13 cellular contexts compared by ENCODE assay signal in genomic region chr3:155704771-155705559, GRCh38. TPM values are rescaled to one million over a fixed set of nuclear protein-coding genes. Genes with fewer than 3 reads are reported as not detected.
DNase-seq lines count a peak whose midpoint lies in the region; ATAC-seq, FAIRE-seq and TF ChIP-seq lines count a peak whose summit lies in the region.
"Had no signal": no experiment of that assay in that cellular context is flagged by ENCODE, and none has a peak within 500 bp of the region (broad histone marks: within the 10 kb centered on the region; RNA-seq: fewer than 3 reads in every experiment).

No MANE protein-coding gene starts in this region.

- H3K9me3 ChIP-seq in heart left ventricle (no peaks in the 10 kb centered on the region), pancreas (no peaks in the 10 kb centered on the region)

- BruUV-seq in Calu3 (replicated peaks; lab: Mats Ljungman, UMichigan): no TSS peak

- FAIRE-seq in pancreas (lab: Jason Lieb, UNC): no peak

- CTCF ChIA-PET in Calu3 (lab: Charles Lee): interaction anchor here (0.8 to 4.3 kb wide), 5 partner anchors 10 to 349 kb away, joined by 3 to 82 read pairs (median 4); partner anchors contain the start of gene C3orf33

- H3K27ac Mint-ChIP-seq in Calu3 (ENCODE audit: unreplicated experiment): peak overlapping the region; percentile 97
- H3K27ac Mint-ChIP-seq: natural killer cell had no signal

- H3K27me3 ChIP-seq in heart left ventricle: no peaks in the 10 kb centered on the region
- H3K27me3 ChIP-seq in pancreas: no peaks in the 10 kb centered on the region

- H3K36me3 Mint-ChIP-seq in Calu3 (ENCODE audit: insufficient read depth, unreplicated experiment): no peaks in the 10 kb centered on the region
- H3K36me3 Mint-ChIP-seq: natural killer cell had no signal

- TF ChIP-seq CTCF in Calu3 (IDR thresholded peaks at IDR 0.05; ENCODE audit: unreplicated experiment) (no peak), astrocyte of the cerebellum (IDR thresholded peaks at IDR 0.05; ENCODE audit: low read depth, low read length, missing control alignments) (no peak), heart left ventricle (IDR thresholded peaks at IDR 0.05) (no peak), pancreas (IDR thresholded peaks at IDR 0.05) (no peak)

- 56 to 71% (median 63%) methylated on average over 4 of the region's 4 CpGs for WGBS in heart left ventricle, 4 donors
- 45% methylated on average over 4 of the region's 4 CpGs for WGBS in pancreas, 2 donors

- H3K36me3 ChIP-seq in heart left ventricle: no peaks in the 10 kb centered on the region
- H3K36me3 ChIP-seq in pancreas: no peaks in the 10 kb centered on the region

- no peak overlapping the region for H3K4me3 Mint-ChIP-seq in Calu3 (ENCODE audit: low read depth, unreplicated experiment)
- H3K4me3 Mint-ChIP-seq: natural killer cell had no signal

- peaks cover 0 to 5% (median 0%) of the 10 kb centered on the region in 12 donors for H3K4me1 ChIP-seq in heart left ventricle
- no peaks in the 10 kb centered on the region for H3K4me1 ChIP-seq in pancreas

- intact Hi-C loops in Calu3 (cut with micrococcal nuclease; ENCODE audit: unreplicated experiment) (loop anchor here (2.0 to 10.0 kb wide), 2 partner anchors 32 to 750 kb away; no protein-coding TSS in a partner anchor), heart left ventricle (cut with DNase I) (loop anchor here (2.0 to 10.0 kb wide), 9 partner anchors 320 to 1370 kb away; no protein-coding TSS in a partner anchor), pancreas (cut with DNase I) (loop anchor here in 1 of 3 donors (10.0 kb wide), 2 partner anchors 320 to 350 kb away; no protein-coding TSS in a partner anchor)

- no peaks in the 10 kb centered on the region for H3K27me3 Mint-ChIP-seq in Calu3 (ENCODE audit: unreplicated experiment)

- H3K4me3 ChIP-seq in astrocyte of the cerebellum (ENCODE audit: low read depth, low read length) (no peak overlapping the region), heart left ventricle (no peak overlapping the region), pancreas (no peak overlapping the region)
- H3K4me3 ChIP-seq: smooth muscle cell had no signal

- H3K4me1 Mint-ChIP-seq in Calu3 (ENCODE audit: low read depth, unreplicated experiment): peaks cover 27% of the 10 kb centered on the region
- H3K4me1 Mint-ChIP-seq: natural killer cell had no signal

- ATAC-seq in heart left ventricle: peak in 3 of 4 donors; percentile 53 to 56 (median 56)
- peak; percentile 60 to 81 (median 74) for ATAC-seq in pancreas
- ATAC-seq: natural killer cell had no signal

- no peaks in the 10 kb centered on the region for H3K9me3 Mint-ChIP-seq in Calu3 (ENCODE audit: low read depth, unreplicated experiment)
- H3K9me3 Mint-ChIP-seq: natural killer cell had no signal

- TF ChIP-seq POLR2A in heart left ventricle (IDR thresholded peaks at IDR 0.05): no peak

- H3K27ac ChIP-seq in heart left ventricle (peak overlapping the region in 6 of 12 donors; percentile 17 to 59 (median 48)), pancreas (peak overlapping the region; percentile 50 to 64 (median 61))

- DNase-seq in Calu3 (peak; percentile 46), astrocyte of the cerebellum (ENCODE audit: low read depth) (peak; percentile 56), heart left ventricle (no peak), pancreas (peak in 2 of 6 donors; percentile 9 to 22), NCI-H82 treated with DMSO at 0.1 percent for 48 hours (lab: John Stamatoyannopoulos, UW; ENCODE audit: unreplicated experiment) (no peak), D341Med (ENCODE audit: low spot score) (no peak), NCI-H1105 (lab: John Stamatoyannopoulos, UW) (no peak), NCI-H2227 treated with DMSO at 0.1 percent for 48 hours (lab: John Stamatoyannopoulos, UW) (no peak)
- DNase-seq: ACHN, natural killer cell, NCI-H146, NCI-H774 had no signal

- in situ Hi-C loops in astrocyte of the cerebellum (cut with HindIII; ENCODE audit: low sequenced_read_pairs): loop anchor here (10.0 kb wide), 1 partner anchor 320 kb away; no protein-coding TSS in a partner anchor

RNA-seq across cellular contexts. Expression of gene PLCH1, which starts 39.9 kb away (rescaled TPM):
- total RNA-seq in Calu3 (2022) (11.6 and 13.4 TPM in 2 replicates), heart left ventricle (1 to 10 TPM in 1 of 9 donors, under 1 TPM in 8; 0.09 to 2.7 (median 0.24) TPM), pancreas (1 to 10 TPM; 1.6 to 4.4 (median 2.4) TPM)
- polyA plus RNA-seq in heart left ventricle (under 1 TPM; 0.07 to 0.23 TPM), pancreas (1 to 10 TPM in 1 of 2 donors, under 1 TPM in 1; 0.91 to 2.3 TPM)
- polyA plus RNA-seq: smooth muscle cell had no signal

Comparison
In these comparisons a context has a peak if more than half of its experiments do, and no peak if none do; other contexts are left out.
1. DNase-seq: peak in Calu3 (single experiment) and astrocyte of the cerebellum (single experiment); none in heart left ventricle (0 of 5), NCI-H82 treated with DMSO at 0.1 percent for 48 hours (single experiment), D341Med (single experiment), NCI-H1105 (single experiment) and NCI-H2227 treated with DMSO at 0.1 percent for 48 hours (single experiment).